In the genomic region with DNA sequence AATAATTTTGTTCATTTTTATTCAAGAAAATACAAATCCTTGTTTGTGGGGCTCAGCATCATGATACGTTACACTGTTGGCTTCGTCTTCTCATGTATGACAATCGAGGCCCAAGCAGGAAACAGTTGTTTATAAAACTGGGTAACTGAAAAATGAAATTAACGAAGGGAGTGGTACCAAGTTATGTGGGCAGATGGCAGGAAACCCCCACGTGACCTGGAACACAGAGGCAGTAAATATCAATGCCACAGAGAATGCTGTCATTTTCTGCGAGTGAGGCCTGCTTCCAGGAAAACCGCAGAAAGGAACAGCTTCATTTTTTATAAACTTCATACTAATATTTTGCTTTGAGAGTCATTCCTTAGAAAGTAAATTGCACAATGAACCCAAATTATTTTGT, we compare ENCODE assay signal across 12 cellular contexts.
DNase-seq lines count a peak whose midpoint lies in the region; ATAC-seq and TF ChIP-seq lines count a peak whose summit lies in the region.
"Had no signal": no experiment of that assay in that cellular context is flagged by ENCODE, and none has a peak within 500 bp of the region (broad histone marks: within the 10 kb centered on the region; RNA-seq: fewer than 3 reads in every experiment).

No MANE protein-coding gene starts in this region.

- intact Hi-C loops in activated CD4-positive, alpha-beta T cell treated with anti-CD3 and anti-CD28 coated beads for 36 hours (cut with DNase I, micrococcal nuclease): loop anchor here in 1 of 2 experiments (2.0 kb wide), 1 partner anchor 828 kb away; no protein-coding TSS in a partner anchor
- intact Hi-C loops in activated CD8-positive, alpha-beta T cell treated with anti-CD3 and anti-CD28 coated beads for 36 hours (cut with micrococcal nuclease): no loop called here

- no peak for TF ChIP-seq CTCF in activated CD8-positive, alpha-beta T cell treated with anti-CD3 and anti-CD28 coated beads for 36 hours (IDR thresholded peaks at IDR 0.05)

- H3K27me3 Mint-ChIP-seq in activated CD4-positive, alpha-beta T cell treated with anti-CD3 and anti-CD28 coated beads for 36 hours: no peaks in the 10 kb centered on the region
- no peaks in the 10 kb centered on the region for H3K27me3 Mint-ChIP-seq in activated CD8-positive, alpha-beta T cell treated with anti-CD3 and anti-CD28 coated beads for 36 hours

- peaks cover 4% of the 10 kb centered on the region for H3K36me3 Mint-ChIP-seq in activated CD4-positive, alpha-beta T cell treated with anti-CD3 and anti-CD28 coated beads for 36 hours (ENCODE audit: low read depth)
- peaks cover 2% of the 10 kb centered on the region for H3K36me3 Mint-ChIP-seq in activated CD8-positive, alpha-beta T cell treated with anti-CD3 and anti-CD28 coated beads for 36 hours (ENCODE audit: low read depth)

- peaks cover 13% of the 10 kb centered on the region for H3K9me3 Mint-ChIP-seq in activated CD4-positive, alpha-beta T cell treated with anti-CD3 and anti-CD28 coated beads for 36 hours (ENCODE audit: low read depth)
- H3K9me3 Mint-ChIP-seq in activated CD8-positive, alpha-beta T cell treated with anti-CD3 and anti-CD28 coated beads for 36 hours: peaks cover 6% of the 10 kb centered on the region

- peak; percentile 59 for ATAC-seq in activated CD4-positive, alpha-beta T cell treated with anti-CD3 and anti-CD28 coated beads for 36 hours
- ATAC-seq in activated CD8-positive, alpha-beta T cell treated with anti-CD3 and anti-CD28 coated beads for 36 hours: peak; percentile 9
- no peak for ATAC-seq in HG03565 (IDR thresholded peaks at IDR 0.05; ENCODE audit: unreplicated experiment)

- CTCF ChIA-PET in activated CD4-positive, alpha-beta T cell treated with anti-CD3 and anti-CD28 coated beads for 36 hours (lab: Charles Lee): interaction anchor here (1.4 kb wide), 1 partner anchor 9 kb away, joined by 5 read pairs; no protein-coding TSS in a partner anchor
- CTCF ChIA-PET in activated CD8-positive, alpha-beta T cell treated with anti-CD3 and anti-CD28 coated beads for 36 hours (lab: Charles Lee): no interaction called here

- H3K4me1 Mint-ChIP-seq in activated CD4-positive, alpha-beta T cell treated with anti-CD3 and anti-CD28 coated beads for 36 hours: peaks cover 39% of the 10 kb centered on the region
- H3K4me1 Mint-ChIP-seq in activated CD8-positive, alpha-beta T cell treated with anti-CD3 and anti-CD28 coated beads for 36 hours (ENCODE audit: low read depth): peaks cover 25% of the 10 kb centered on the region

- POLR2A ChIA-PET in activated CD4-positive, alpha-beta T cell treated with anti-CD3 and anti-CD28 coated beads for 36 hours (lab: Charles Lee): no interaction called here
- POLR2A ChIA-PET in activated CD8-positive, alpha-beta T cell treated with anti-CD3 and anti-CD28 coated beads for 36 hours (lab: Charles Lee): no interaction called here

- peak; percentile 81 for DNase-seq in activated CD4-positive, alpha-beta T cell treated with anti-CD3 and anti-CD28 coated beads for 36 hours
- no peak for DNase-seq in activated CD4-positive, alpha-beta T cell treated with anti-CD3 and anti-CD28 coated beads for 1 hour
- peak; percentile 45 for DNase-seq in activated CD8-positive, alpha-beta T cell treated with anti-CD3 and anti-CD28 coated beads for 36 hours
- peak; percentile 0 for DNase-seq in myocyte (ENCODE audit: low read depth)
- DNase-seq in stimulated activated naive CD4-positive, alpha-beta T cell treated with Interleukin-2 at 50 U/mL for 16 hours (lab: John Stamatoyannopoulos, UW): peak; percentile 73
- DNase-seq in COLO829 (ENCODE audit: low spot score): no peak
- DNase-seq in germinal center (ENCODE audit: low spot score): no peak
- DNase-seq: aorta, glutamatergic neuron, OCI-M1, T1000 had no signal

- peak overlapping the region; percentile 95 for H3K27ac Mint-ChIP-seq in activated CD4-positive, alpha-beta T cell treated with anti-CD3 and anti-CD28 coated beads for 36 hours
- peak overlapping the region; percentile 90 for H3K27ac Mint-ChIP-seq in activated CD8-positive, alpha-beta T cell treated with anti-CD3 and anti-CD28 coated beads for 36 hours

- no peak overlapping the region for H3K4me3 Mint-ChIP-seq in activated CD4-positive, alpha-beta T cell treated with anti-CD3 and anti-CD28 coated beads for 36 hours
- peak overlapping the region; percentile 37 for H3K4me3 Mint-ChIP-seq in activated CD8-positive, alpha-beta T cell treated with anti-CD3 and anti-CD28 coated beads for 36 hours

Comparison
In these comparisons a context has a peak if more than half of its experiments do, and no peak if none do; other contexts are left out.
1. DNase-seq: peak in activated CD4-positive, alpha-beta T cell treated with anti-CD3 and anti-CD28 coated beads for 36 hours (single experiment), activated CD8-positive, alpha-beta T cell treated with anti-CD3 and anti-CD28 coated beads for 36 hours (single experiment), myocyte (single experiment) and stimulated activated naive CD4-positive, alpha-beta T cell treated with Interleukin-2 at 50 U/mL for 16 hours (single experiment); none in activated CD4-positive, alpha-beta T cell treated with anti-CD3 and anti-CD28 coated beads for 1 hour (single experiment), COLO829 (single experiment) and germinal center (single experiment).